In genomic region chr13:95676100-95676774, GRCh38 we compare ENCODE assay signal across 8 cellular contexts. TPM values are rescaled to one million over a fixed set of nuclear protein-coding genes. Genes with fewer than 3 reads are reported as not detected.
DNase-seq lines count a peak whose midpoint lies in the region; ATAC-seq and TF ChIP-seq lines count a peak whose summit lies in the region.

No MANE protein-coding gene starts in this region.

- intact Hi-C loops in uterus (cut with DNase I; ENCODE audit: low total_unique reads) = loop anchor here (5.0 kb wide), 1 partner anchor 34 kb away; the partner anchor contains the start of gene DZIP1

- in situ Hi-C loops in KBM-7 (cut with MboI; ENCODE audit: low pct_unique_long_range_greater_than_20kb, low sequenced_read_pairs) = no loop called here

- peak overlapping the region; percentile 93 for H3K27ac ChIP-seq in duodenal mucosa (ENCODE audit: low read depth, low read length)
- H3K27ac ChIP-seq in mucosa of rectum (ENCODE audit: low read depth in 2 of 2, low read length in 2 of 2) = peak overlapping the region; percentile 93 to 95
- H3K27ac ChIP-seq in uterus = peak overlapping the region; percentile 93 to 94

- H3K36me3 ChIP-seq in duodenal mucosa (ENCODE audit: control insufficient read depth in 1 of 2, insufficient read depth in 2 of 2, low read length in 2 of 2) (no peaks in the 10 kb centered on the region), mucosa of rectum (ENCODE audit: control insufficient read depth in 2 of 2, insufficient read depth in 2 of 2, low read length in 2 of 2) (no peaks in the 10 kb centered on the region), uterus (no peaks in the 10 kb centered on the region)

- ATAC-seq in GM21390 (IDR thresholded peaks at IDR 0.05; ENCODE audit: unreplicated experiment) = peak; percentile 8

- DNase-seq in COLO668 (lab: John Stamatoyannopoulos, UW; ENCODE audit: unreplicated experiment) (peak; percentile 73), KBM-7 (peak; percentile 72), SKM-1 treated with dmso at 0.1 percent for 144 hours (lab: John Stamatoyannopoulos, UW; ENCODE audit: unreplicated experiment) (peak; percentile 56), uterus (no peak), AG08396 (ENCODE audit: low spot score) (no peak)

- H3K4me3 ChIP-seq in duodenal mucosa (ENCODE audit: low read depth in 1 of 2, low read length in 2 of 2) = peak overlapping the region; percentile 95
- peak overlapping the region; percentile 92 to 97 for H3K4me3 ChIP-seq in mucosa of rectum (ENCODE audit: low read length in 2 of 2)
- H3K4me3 ChIP-seq in uterus = peak overlapping the region; percentile 70 to 89

- TF ChIP-seq POLR2A in uterus (IDR thresholded peaks at IDR 0.05) = no peak

- H3K27me3 ChIP-seq in duodenal mucosa (ENCODE audit: control insufficient read depth in 1 of 2, insufficient read depth in 2 of 2, low read length in 2 of 2) (no peaks in the 10 kb centered on the region), mucosa of rectum (ENCODE audit: control insufficient read depth in 2 of 2, insufficient read depth in 2 of 2, low read length in 2 of 2) (no peaks in the 10 kb centered on the region), uterus (no peaks in the 10 kb centered on the region)

- H3K9ac ChIP-seq in duodenal mucosa (ENCODE audit: low read depth in 1 of 2, low read length in 2 of 2) (peak overlapping the region; percentile 93 to 99), mucosa of rectum (ENCODE audit: low read depth in 1 of 2, low read length in 2 of 2) (peak overlapping the region; percentile 72 to 99)

- no peak for TF ChIP-seq CTCF in uterus (IDR thresholded peaks at IDR 0.05)

- H3K4me1 ChIP-seq in duodenal mucosa (ENCODE audit: control insufficient read depth in 1 of 2, insufficient read depth in 2 of 2, low read length in 2 of 2) (peaks cover 10 to 27% of the 10 kb centered on the region in 2 donors), mucosa of rectum (ENCODE audit: control insufficient read depth in 2 of 2, insufficient read depth in 2 of 2, low read length in 2 of 2) (peaks cover 7 to 17% of the 10 kb centered on the region in 2 donors), uterus (peaks cover 6% of the 10 kb centered on the region in 2 donors)

- H3K9me3 ChIP-seq in duodenal mucosa (ENCODE audit: control insufficient read depth in 1 of 2, low read length in 2 of 2) (peaks cover 6 to 9% of the 10 kb centered on the region in 2 donors), mucosa of rectum (ENCODE audit: control insufficient read depth in 2 of 2, low read length in 2 of 2) (peaks cover 0 to 6% of the 10 kb centered on the region in 2 donors), uterus (no peaks in the 10 kb centered on the region)

RNA-seq across cellular contexts. Expression of gene DNAJC3, which starts 0.7 kb away (rescaled TPM):
- 10 to 100 TPM; 16.9 to 67.6 (median 53.5) TPM for total RNA-seq in uterus

RNA-seq across cellular contexts. Expression of gene DZIP1, which starts 31.7 kb away (rescaled TPM):
- 10 to 100 TPM; 24.1 to 65.3 (median 42.3) TPM for total RNA-seq in uterus

Comparison
In these comparisons a context has a peak if more than half of its experiments do, and no peak if none do; other contexts are left out.
1. DNase-seq: peak in COLO668 (single experiment), KBM-7 (single experiment) and SKM-1 treated with dmso at 0.1 percent for 144 hours (single experiment); none in uterus (0 of 2) and AG08396 (single experiment).
2. Peak in every context shown above with its lines, with median percentiles within 50 percentile points of each other: H3K27ac ChIP-seq and H3K4me3 ChIP-seq.